In genomic region chr17:1713160-1713877, GRCh38 we compare ENCODE assay signal across 7 cellular contexts. TPM values are rescaled to one million over a fixed set of nuclear protein-coding genes. Genes with fewer than 3 reads are reported as not detected.
DNase-seq lines count a peak whose midpoint lies in the region; ATAC-seq and TF ChIP-seq lines count a peak whose summit lies in the region.
"Had no signal": no experiment of that assay in that cellular context is flagged by ENCODE, and none has a peak within 500 bp of the region (broad histone marks: within the 10 kb centered on the region; RNA-seq: fewer than 3 reads in every experiment).

No MANE protein-coding gene starts in this region.

- H3K27ac ChIP-seq in hepatocyte (peak overlapping the region; percentile 96), thyroid gland (peak overlapping the region; percentile 84 to 100 (median 98))

- no peak for ATAC-seq in HG03097 (IDR thresholded peaks at IDR 0.05; ENCODE audit: low FRiP score, unreplicated experiment)
- no peak for ATAC-seq in HG02981 (IDR thresholded peaks at IDR 0.05; ENCODE audit: unreplicated experiment)

- peak overlapping the region; percentile 53 for H3K27ac Mint-ChIP-seq in T-helper 1 cell treated with Interleukin-12 subunit alpha and Interleukin-12 subunit beta and Interleukin-4 antibody, amounts not matched to agents 30 μg/mL and 1 μg/mL, for 36 hours

- H3K4me2 ChIP-seq in hepatocyte, result peak overlapping the region; percentile 90

- H3K4me3 Mint-ChIP-seq in T-helper 1 cell treated with Interleukin-12 subunit alpha and Interleukin-12 subunit beta and Interleukin-4 antibody, amounts not matched to agents 30 μg/mL and 1 μg/mL, for 36 hours, result peak overlapping the region; percentile 40

- no peaks in the 10 kb centered on the region for H3K9me3 Mint-ChIP-seq in T-helper 1 cell treated with Interleukin-12 subunit alpha and Interleukin-12 subunit beta and Interleukin-4 antibody, amounts not matched to agents 30 μg/mL and 1 μg/mL, for 36 hours

- H3K9me3 ChIP-seq in hepatocyte (ENCODE audit: low read depth), result no peaks in the 10 kb centered on the region
- no peaks in the 10 kb centered on the region for H3K9me3 ChIP-seq in thyroid gland

- H3K27me3 ChIP-seq in hepatocyte, result no peaks in the 10 kb centered on the region
- H3K27me3 ChIP-seq in thyroid gland, result no peaks in the 10 kb centered on the region

- TF ChIP-seq CTCF in hepatocyte (IDR thresholded peaks at IDR 0.05; ENCODE audit: poor library complexity) (no peak), thyroid gland (IDR thresholded peaks at IDR 0.05) (no peak)

- H2AFZ ChIP-seq in hepatocyte, result no peak overlapping the region

- no peaks in the 10 kb centered on the region for H3K9me2 ChIP-seq in hepatocyte (replicated peaks; ENCODE audit: insufficient read depth)

- H3K79me2 ChIP-seq in hepatocyte, result peaks cover 27% of the 10 kb centered on the region

- H3K4me3 ChIP-seq in hepatocyte (no peak overlapping the region), thyroid gland (replicated peaks in 1 of 3) (peak overlapping the region in 1 of 3 donors; percentile 99)

- 73% methylated on average over 10 of the region's 10 CpGs for WGBS in hepatocyte (ENCODE audit: low lambda C conversion rate, missing lambda C conversion rate)
- WGBS in thyroid gland, 2 donors, result 73 to 76% methylated on average over 10 of the region's 10 CpGs

- H3K36me3 ChIP-seq in hepatocyte (replicated peaks; ENCODE audit: insufficient read depth, low read depth) (no peaks in the 10 kb centered on the region), thyroid gland (peaks cover 19 to 24% of the 10 kb centered on the region in 2 donors)

- H3K36me3 Mint-ChIP-seq in T-helper 1 cell treated with Interleukin-12 subunit alpha and Interleukin-12 subunit beta and Interleukin-4 antibody, amounts not matched to agents 30 μg/mL and 1 μg/mL, for 36 hours (ENCODE audit: low read depth), result peaks cover 32% of the 10 kb centered on the region

- intact Hi-C loops in thyroid gland (cut with DNase I), result loop anchor here (5.0 to 10.0 kb wide), 2 partner anchors 41 to 139 kb away; no protein-coding TSS in a partner anchor

- DNase-seq in T-helper 1 cell, result no peak
- peak; percentile 10 for DNase-seq in hepatocyte (ENCODE audit: low spot score)
- DNase-seq in thyroid gland, result no peak
- DNase-seq: activated effector memory CD4-positive, alpha-beta T cell treated with Interleukin-2 at 50 U/mL for 16 hours had no signal

- peaks cover 38% of the 10 kb centered on the region for H3K4me1 Mint-ChIP-seq in T-helper 1 cell treated with Interleukin-12 subunit alpha and Interleukin-12 subunit beta and Interleukin-4 antibody, amounts not matched to agents 30 μg/mL and 1 μg/mL, for 36 hours (ENCODE audit: low read depth)

- H3K27me3 Mint-ChIP-seq in T-helper 1 cell treated with Interleukin-12 subunit alpha and Interleukin-12 subunit beta and Interleukin-4 antibody, amounts not matched to agents 30 μg/mL and 1 μg/mL, for 36 hours (ENCODE audit: low read depth), result peaks cover 23% of the 10 kb centered on the region

- no peak for TF ChIP-seq POLR2A in thyroid gland (IDR thresholded peaks at IDR 0.05)

- H3K4me1 ChIP-seq in hepatocyte (ENCODE audit: insufficient read depth), result peaks cover 33% of the 10 kb centered on the region
- peaks cover 26 to 42% of the 10 kb centered on the region in 2 donors for H3K4me1 ChIP-seq in thyroid gland

- peaks cover 38% of the 10 kb centered on the region for H4K20me1 ChIP-seq in hepatocyte (ENCODE audit: insufficient read depth, poor library complexity, severe bottlenecking)

RNA-seq across cellular contexts. Expression of gene TLCD2, which starts 3.1 kb away (rescaled TPM):
- total RNA-seq in hepatocyte, result 4.5 and 4.9 TPM in 2 replicates
- 2.0 and 3.0 TPM in 2 replicates for polyA plus RNA-seq in hepatocyte
- 1 to 10 TPM; 1.7 to 5.6 (median 3.7) TPM for total RNA-seq in thyroid gland

RNA-seq across cellular contexts. Expression of gene WDR81, which starts 11.2 kb away (rescaled TPM):
- total RNA-seq in hepatocyte, result 16.9 and 24.4 TPM in 2 replicates
- polyA plus RNA-seq in hepatocyte, result 24.0 and 27.6 TPM in 2 replicates
- total RNA-seq in thyroid gland, result 10 to 100 TPM; 25.6 to 31.0 (median 30.3) TPM

RNA-seq across cellular contexts. Expression of gene PRPF8, which starts 28.7 kb away (rescaled TPM):
- total RNA-seq in hepatocyte (100 and 107 TPM in 2 replicates), thyroid gland (100 to 1,000 TPM; 181 to 256 (median 242) TPM)
- 119 and 125 TPM in 2 replicates for polyA plus RNA-seq in hepatocyte

RNA-seq across cellular contexts. Expression of gene SERPINF2, which starts 29.4 kb away (rescaled TPM):
- 127 and 140 TPM in 2 replicates for total RNA-seq in hepatocyte
- polyA plus RNA-seq in hepatocyte, result 127 and 164 TPM in 2 replicates
- total RNA-seq in thyroid gland, result 1 to 10 TPM; 4.3 to 9.7 (median 7.1) TPM

RNA-seq across cellular contexts. Expression of gene SERPINF1, which starts 48.5 kb away (rescaled TPM):
- total RNA-seq in hepatocyte (1,201 and 1,404 TPM in 2 replicates), thyroid gland (1,000 to 10,000 TPM in 1 of 4 donors, 100 to 1,000 TPM in 3; 289 to 1,632 (median 420) TPM)
- polyA plus RNA-seq in hepatocyte, result 739 and 774 TPM in 2 replicates
